2 cellular contexts compared by ENCODE assay signal in the genomic region with DNA sequence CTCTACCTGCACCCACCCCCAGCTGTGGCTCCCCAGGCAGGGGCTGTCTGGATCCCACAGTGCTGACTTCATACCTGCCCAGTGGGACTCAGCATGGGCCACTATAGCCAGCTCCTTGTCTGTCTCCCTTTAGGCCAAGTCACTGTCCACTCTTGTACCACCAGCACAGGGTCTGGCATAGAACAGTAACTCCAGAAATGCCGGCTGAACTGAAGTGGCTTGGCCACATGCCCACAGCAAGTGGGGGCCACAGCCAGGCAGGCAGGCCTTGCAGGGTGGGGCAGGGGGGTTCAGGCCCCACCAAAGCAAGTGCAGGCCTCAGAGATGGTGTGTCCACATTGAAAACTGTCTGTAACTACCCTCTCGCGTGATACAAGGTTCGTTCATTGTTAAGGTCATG.
TF ChIP-seq lines count a peak whose summit lies in the region.

No MANE protein-coding gene starts in this region.

TF ChIP-seq in SK-N-SH, 30 proteins besides CTCF, POLR2A, EP300 and RAD21:
- TF ChIP-seq CHD2 (IDR thresholded peaks at IDR 0.05; ENCODE audit: low read length, partially characterized antibody): no peak
- TF ChIP-seq FOXM1 (IDR thresholded peaks at IDR 0.05; ENCODE audit: low read depth): no peak
- TF ChIP-seq MEF2A (IDR thresholded peaks at IDR 0.05; ENCODE audit: borderline replicate concordance, low read depth): no peak
- no peak for TF ChIP-seq RCOR1 (IDR thresholded peaks at IDR 0.05; ENCODE audit: low read length)
- no peak for TF ChIP-seq USF2 (IDR thresholded peaks at IDR 0.05; ENCODE audit: borderline replicate concordance, low read depth, low read length)
- no peak for TF ChIP-seq TEAD4 (IDR thresholded peaks at IDR 0.05; ENCODE audit: borderline replicate concordance, insufficient read depth)
- TF ChIP-seq REST (IDR thresholded peaks at IDR 0.05; ENCODE audit: low read depth, low read length): no peak
- TF ChIP-seq SIN3A (IDR thresholded peaks at IDR 0.05; ENCODE audit: borderline replicate concordance, low read depth, low read length): no peak

TF ChIP-seq in GM23338, 12 proteins besides CTCF, POLR2A, EP300 and RAD21:
- TF ChIP-seq ZNF462 (CRISPR knock-in tag; IDR thresholded peaks at IDR 0.05) (no peak), REST (IDR thresholded peaks at IDR 0.05; ENCODE audit: unreplicated experiment) (no peak), STAT1 (IDR thresholded peaks at IDR 0.05; ENCODE audit: unreplicated experiment) (no peak), NANOG (IDR thresholded peaks at IDR 0.05; ENCODE audit: borderline replicate concordance) (no peak), ETS1 (IDR thresholded peaks at IDR 0.05) (no peak), EZH2 (IDR thresholded peaks at IDR 0.05; ENCODE audit: low read depth, unreplicated experiment) (no peak), JUNB (IDR thresholded peaks at IDR 0.05; ENCODE audit: unreplicated experiment) (no peak), CREB1 (CRISPR knock-in tag; IDR thresholded peaks at IDR 0.05; ENCODE audit: low read depth) (no peak), POLR2AphosphoS5 (IDR thresholded peaks at IDR 0.05; ENCODE audit: low read depth) (no peak), ZNF114 (CRISPR knock-in tag; IDR thresholded peaks at IDR 0.05) (no peak), ZNF331 (CRISPR knock-in tag; IDR thresholded peaks at IDR 0.05; ENCODE audit: low read depth) (no peak), EZH2phosphoT487 (IDR thresholded peaks at IDR 0.05; ENCODE audit: unreplicated experiment) (no peak)
